ENCODE assay signal across 1 cellular context in genomic region chr1:114335273-114335672, GRCh38.
TF ChIP-seq lines count a peak whose summit lies in the region.

No MANE protein-coding gene starts in this region.

TF ChIP-seq in K562, 482 proteins besides CTCF, POLR2A, EP300 and RAD21:
- TF ChIP-seq CTCFL (IDR thresholded peaks at IDR 0.05; ENCODE audit: borderline replicate concordance, insufficient read depth, low read depth, low read length, poor library complexity, severe bottlenecking) (peak; percentile 5), ZNF175 (CRISPR knock-in tag; IDR thresholded peaks at IDR 0.05; ENCODE audit: low read depth) (no peak)
